9 cellular contexts compared by ENCODE assay signal in the genomic region with DNA sequence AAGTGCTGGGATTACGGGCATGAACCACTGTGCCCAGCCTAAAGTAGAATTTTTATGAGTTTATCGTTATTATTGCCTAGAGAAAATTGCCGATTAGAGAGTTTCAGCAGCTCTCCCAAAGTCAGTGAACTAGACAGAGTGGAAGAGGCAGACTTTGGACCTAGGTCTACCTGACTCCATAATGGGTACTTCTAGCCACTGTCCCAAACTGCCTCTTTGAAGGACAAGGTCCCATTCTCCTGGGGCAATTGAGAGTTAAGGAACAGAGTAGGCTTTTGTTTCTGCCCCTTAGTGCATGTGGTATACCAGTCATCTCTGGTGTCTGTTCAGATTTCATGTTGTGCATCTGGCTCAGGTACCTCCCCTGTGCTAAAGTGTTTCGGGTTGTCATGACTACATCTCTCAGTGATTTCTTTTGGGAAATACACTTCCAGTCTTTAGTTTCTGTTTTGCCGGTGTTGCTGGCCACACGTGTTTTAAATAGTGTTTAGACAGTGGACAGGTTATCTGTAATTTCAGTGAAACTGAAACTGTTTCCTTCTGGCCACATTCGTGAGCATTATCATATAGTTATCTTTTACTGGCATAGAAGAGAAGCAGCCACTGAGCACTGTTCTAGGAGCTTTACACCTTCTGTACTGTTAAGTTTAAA. TPM values are rescaled to one million over a fixed set of nuclear protein-coding genes. Genes with fewer than 3 reads are reported as not detected.
DNase-seq lines count a peak whose midpoint lies in the region; ATAC-seq and TF ChIP-seq lines count a peak whose summit lies in the region.
"Had no signal": no experiment of that assay in that cellular context is flagged by ENCODE, and none has a peak within 500 bp of the region (broad histone marks: within the 10 kb centered on the region; RNA-seq: fewer than 3 reads in every experiment).

No MANE protein-coding gene starts in this region.

- H3K9me3 ChIP-seq in SJCRH30 (replicated peaks): no peaks in the 10 kb centered on the region

- no peaks in the 10 kb centered on the region for H3K27me3 ChIP-seq in SJCRH30

- CTCF ChIA-PET in activated CD8-positive, alpha-beta T cell treated with anti-CD3 and anti-CD28 coated beads for 36 hours (lab: Charles Lee): interaction anchor here (1.0 to 1.3 kb wide), 3 partner anchors 13 to 348 kb away, joined by 3 read pairs; no protein-coding TSS in a partner anchor

- H3K4me3 ChIP-seq in SJCRH30: no peak overlapping the region

- TF ChIP-seq CTCF in activated CD8-positive, alpha-beta T cell treated with anti-CD3 and anti-CD28 coated beads for 36 hours (IDR thresholded peaks at IDR 0.05): no peak
- TF ChIP-seq CTCF in omental fat pad (IDR thresholded peaks at IDR 0.05): no peak

- no peaks in the 10 kb centered on the region for H3K27me3 Mint-ChIP-seq in activated CD8-positive, alpha-beta T cell treated with anti-CD3 and anti-CD28 coated beads for 36 hours

- no peaks in the 10 kb centered on the region for H3K9me3 Mint-ChIP-seq in activated CD8-positive, alpha-beta T cell treated with anti-CD3 and anti-CD28 coated beads for 36 hours

- DNase-seq in NOMO-1 treated with DMSO at 0.1 percent for 48 hours (lab: John Stamatoyannopoulos, UW; ENCODE audit: unreplicated experiment) (peak; percentile 58), NOMO-1 treated with dmso at 0.1 percent for 144 hours (lab: John Stamatoyannopoulos, UW; ENCODE audit: unreplicated experiment) (no peak), omental fat pad (ENCODE audit: low spot score) (no peak), SJCRH30 (no peak)
- DNase-seq in activated CD8-positive, alpha-beta T cell treated with anti-CD3 and anti-CD28 coated beads for 36 hours: no peak
- no peak for DNase-seq in stimulated activated CD4-positive, alpha-beta T cell treated with anti-CD3 and anti-CD28 coated beads, Interleukin-4, amount 100 ng/mL, for 1 hour
- no peak for DNase-seq in NK-92 treated with Interleukin-12 subunit alpha and Interleukin-12 subunit beta, amount 100 ng/mL, for 24 hours (lab: John Stamatoyannopoulos, UW)

- H3K4me3 Mint-ChIP-seq in activated CD8-positive, alpha-beta T cell treated with anti-CD3 and anti-CD28 coated beads for 36 hours: no peak overlapping the region

- H3K27ac Mint-ChIP-seq in activated CD8-positive, alpha-beta T cell treated with anti-CD3 and anti-CD28 coated beads for 36 hours: no peak overlapping the region

- no peak overlapping the region for H3K27ac ChIP-seq in SJCRH30
- H3K27ac ChIP-seq: C4-2B had no signal

- intact Hi-C loops in activated CD8-positive, alpha-beta T cell treated with anti-CD3 and anti-CD28 coated beads for 36 hours (cut with micrococcal nuclease): no loop called here

- peaks cover 5% of the 10 kb centered on the region for H3K4me1 Mint-ChIP-seq in activated CD8-positive, alpha-beta T cell treated with anti-CD3 and anti-CD28 coated beads for 36 hours (ENCODE audit: low read depth)

- H3K36me3 ChIP-seq in SJCRH30: no peaks in the 10 kb centered on the region

- no peaks in the 10 kb centered on the region for H3K36me3 Mint-ChIP-seq in activated CD8-positive, alpha-beta T cell treated with anti-CD3 and anti-CD28 coated beads for 36 hours (ENCODE audit: low read depth)

- ATAC-seq in HG03039 (IDR thresholded peaks at IDR 0.05; ENCODE audit: unreplicated experiment) (peak; percentile 90), omental fat pad (ENCODE audit: low FRiP score) (peak; percentile 54)
- ATAC-seq in activated CD8-positive, alpha-beta T cell treated with anti-CD3 and anti-CD28 coated beads for 36 hours: peak; percentile 55

- H3K4me1 ChIP-seq in SJCRH30: no peaks in the 10 kb centered on the region

- POLR2A ChIA-PET in activated CD8-positive, alpha-beta T cell treated with anti-CD3 and anti-CD28 coated beads for 36 hours (lab: Charles Lee): no interaction called here

RNA-seq across cellular contexts. Expression of gene TMEM236, which starts 4.7 kb away (rescaled TPM):
- total RNA-seq in activated CD8-positive, alpha-beta T cell treated with anti-CD3 and anti-CD28 coated beads for 36 hours: under 1 TPM; 0.11 to 0.16 TPM
- total RNA-seq in omental fat pad: 1 to 10 TPM; 1.7 to 4.1 (median 3.0) TPM
- not detected in 2 replicates for total RNA-seq in SJCRH30 (2014; rRNA removed; shearing (Covaris generic))

RNA-seq across cellular contexts. Expression of gene MRC1, which starts 52.5 kb away (rescaled TPM):
- total RNA-seq in activated CD8-positive, alpha-beta T cell treated with anti-CD3 and anti-CD28 coated beads for 36 hours: not detected
- 100 to 1,000 TPM; 130 to 206 (median 139) TPM for total RNA-seq in omental fat pad
- total RNA-seq in SJCRH30 (2014; rRNA removed; shearing (Covaris generic)): 0.03 TPM in 1 of 2 replicates, not detected in the other

Comparison
In these comparisons a context has a peak if more than half of its experiments do, and no peak if none do; other contexts are left out.
1. RNA of gene MRC1, which starts 52.5 kb away (total RNA-seq): 130 to 206 TPM in omental fat pad; not detected in activated CD8-positive, alpha-beta T cell treated with anti-CD3 and anti-CD28 coated beads for 36 hours and 0.03 TPM in SJCRH30; every median in the first group is over 100 times any median in the second.
2. Peak in every context shown above with its lines, with median percentiles within 50 percentile points of each other: ATAC-seq.